1 cellular context compared by ENCODE assay signal in genomic region chr10:70137135-70137534, GRCh38.
TF ChIP-seq lines count a peak whose summit lies in the region.

No MANE protein-coding gene starts in this region.

TF ChIP-seq in K562, 482 proteins besides CTCF, POLR2A, EP300 and RAD21 (continued from another document and continues in another):
- TF ChIP-seq ZBTB40 (IDR thresholded peaks at IDR 0.05) (no peak), ZBTB40 (CRISPR knock-in tag; IDR thresholded peaks at IDR 0.05) (no peak), ZNF224 (CRISPR knock-in tag; IDR thresholded peaks at IDR 0.05) (no peak), SRSF1 (IDR thresholded peaks at IDR 0.05; ENCODE audit: low read depth, low read length) (no peak), SPI1 (IDR thresholded peaks at IDR 0.05; ENCODE audit: borderline replicate concordance, low read depth, low read length) (no peak), CBX8 (IDR thresholded peaks at IDR 0.05; ENCODE audit: borderline replicate concordance, extremely low read depth, low read depth, low read length, poor library complexity, severe bottlenecking) (no peak), ZBED1 (IDR thresholded peaks at IDR 0.05) (no peak), HOXB6 (CRISPR knock-in tag; IDR thresholded peaks at IDR 0.05; ENCODE audit: borderline replicate concordance) (no peak), MEIS2 (IDR thresholded peaks at IDR 0.05; ENCODE audit: partially characterized antibody) (no peak), CBX5 (IDR thresholded peaks at IDR 0.05; ENCODE audit: borderline replicate concordance, low read depth) (0 out of 2 replicates have a peak, but pooled peaks have one; percentile 38), ZKSCAN1 (IDR thresholded peaks at IDR 0.05; ENCODE audit: low read depth, low read length) (no peak), NR1H2 (CRISPR knock-in tag; IDR thresholded peaks at IDR 0.05) (no peak), NCOR1 (IDR thresholded peaks at IDR 0.05) (no peak), FOXM1 (IDR thresholded peaks at IDR 0.05; ENCODE audit: low read depth) (no peak), FOXM1 (CRISPR knock-in tag; IDR thresholded peaks at IDR 0.05; ENCODE audit: low read depth) (no peak), DMBX1 (CRISPR knock-in tag; IDR thresholded peaks at IDR 0.05; ENCODE audit: borderline replicate concordance) (no peak), HCFC1 (IDR thresholded peaks at IDR 0.05; ENCODE audit: low read depth, low read length) (no peak), FOXJ3 (CRISPR knock-in tag; IDR thresholded peaks at IDR 0.05) (no peak), MCM3 (IDR thresholded peaks at IDR 0.05) (no peak), ILF3 (IDR thresholded peaks at IDR 0.05; ENCODE audit: borderline replicate concordance) (no peak), EGR1 (conservative IDR thresholded peaks at IDR 0.05) (0 out of 2 replicates have a peak, but pooled peaks have one; percentile 18), HMBOX1 (IDR thresholded peaks at IDR 0.05) (peak; percentile 61; the same call in 1 of the 2 replicates), GATA2 (CRISPR knock-in tag; IDR thresholded peaks at IDR 0.05) (no peak), CUX1 (CRISPR knock-in tag; IDR thresholded peaks at IDR 0.05) (no peak), KDM1A (IDR thresholded peaks at IDR 0.05) (no peak), NCOA1 (IDR thresholded peaks at IDR 0.05; ENCODE audit: low read depth) (no peak), HMGN3 (IDR thresholded peaks at IDR 0.05; ENCODE audit: borderline replicate concordance, extremely low read depth, insufficient read length, low read depth, low read length) (no peak), RREB1 (CRISPR knock-in tag; IDR thresholded peaks at IDR 0.05) (no peak), SIN3B (IDR thresholded peaks at IDR 0.05; ENCODE audit: low read depth) (no peak), GATAD2A (IDR thresholded peaks at IDR 0.05) (no peak), HDGF (IDR thresholded peaks at IDR 0.05) (no peak), POLR2B (IDR thresholded peaks at IDR 0.05; ENCODE audit: low read depth, partially characterized antibody) (no peak), YY1 (IDR thresholded peaks at IDR 0.05; ENCODE audit: borderline replicate concordance in 1 of 3, control insufficient read depth in 1 of 3, extremely low read depth in 1 of 3, insufficient read depth in 3 of 3, insufficient read length in 1 of 3, insufficient replicate concordance in 2 of 3, low read depth in 1 of 3, low read length in 2 of 3) (peak in 1 of 3 experiments; percentile 68), RCOR1 (IDR thresholded peaks at IDR 0.05; ENCODE audit: borderline replicate concordance in 1 of 2, low read depth in 2 of 2, low read length in 2 of 2) (0 out of 4 replicates have a peak, but pooled peaks of 1 of the 2 experiments have one; percentile 5), XRCC3 (IDR thresholded peaks at IDR 0.05) (0 out of 2 replicates have a peak, but pooled peaks have one; percentile 65), FOSL1 (tag; conservative IDR thresholded peaks at IDR 0.05) (no peak), ATF2 (CRISPR knock-in tag; IDR thresholded peaks at IDR 0.05) (no peak), USF2 (CRISPR knock-in tag; IDR thresholded peaks at IDR 0.05) (no peak), GTF2A2 (tag; IDR thresholded peaks at IDR 0.05) (no peak), JUNB (CRISPR knock-in tag; conservative IDR thresholded peaks at IDR 0.05) (no peak)
